ENCODE assay signal across 8 cellular contexts in genomic region chr17:82647593-82648164, GRCh38. TPM values are rescaled to one million over a fixed set of nuclear protein-coding genes. Genes with fewer than 3 reads are reported as not detected.
DNase-seq lines count a peak whose midpoint lies in the region; ATAC-seq and TF ChIP-seq lines count a peak whose summit lies in the region.

No MANE protein-coding gene starts in this region.

- peaks cover 24% of the 10 kb centered on the region for H3K4me1 Mint-ChIP-seq in activated CD4-positive, alpha-beta T cell treated with anti-CD3 and anti-CD28 coated beads for 36 hours
- peaks cover 13% of the 10 kb centered on the region for H3K4me1 Mint-ChIP-seq in mesothelial cell of epicardium

- TF ChIP-seq CTCF in AG04450 (IDR thresholded peaks at IDR 0.05; ENCODE audit: low read depth, low read length) (peak; percentile 16; the same call in 1 of the 2 replicates), mesothelial cell of epicardium (IDR thresholded peaks at IDR 0.05; ENCODE audit: unreplicated experiment) (no peak)

- H3K27ac Mint-ChIP-seq in activated CD4-positive, alpha-beta T cell treated with anti-CD3 and anti-CD28 coated beads for 36 hours = peak overlapping the region; percentile 65
- peak overlapping the region; percentile 90 for H3K27ac Mint-ChIP-seq in mesothelial cell of epicardium

- no peaks in the 10 kb centered on the region for H3K9me3 ChIP-seq in AG04450 (ENCODE audit: control insufficient read depth, insufficient read depth, low read length)

- DNase-seq in AG04450 (ENCODE audit: low read depth, low spot score) = no peak
- peak; percentile 23 for DNase-seq in GM19240 (ENCODE audit: insufficient read length, low spot score)
- peak; percentile 67 for DNase-seq in activated CD4-positive, alpha-beta T cell treated with anti-CD3 and anti-CD28 coated beads for 36 hours
- peak; percentile 36 for DNase-seq in dermis blood vessel endothelial cell
- DNase-seq in mesothelial cell of epicardium (ENCODE audit: low spot score in 2 of 2, unreplicated experiment in 2 of 2) = peak in 1 of 2 experiments; percentile 54
- DNase-seq in stimulated activated CD8-positive, alpha-beta memory T cell treated with anti-CD3 and anti-CD28 coated beads, Interleukin-7, amount 100 ng/mL, for 48 hours (ENCODE audit: extremely low read depth in 1 of 2, low read depth in 1 of 2) = peak; percentile 17 to 24

- no peaks in the 10 kb centered on the region for H3K27me3 ChIP-seq in AG04450 (ENCODE audit: control insufficient read depth, insufficient read depth, low read length)

- CTCF ChIA-PET in AG04450 (lab: Charles Lee) = no interaction called here
- CTCF ChIA-PET in activated CD4-positive, alpha-beta T cell treated with anti-CD3 and anti-CD28 coated beads for 36 hours (lab: Charles Lee) = interaction anchor here (0.6 kb wide), 1 partner anchor 152 kb away, joined by 3 read pairs; no protein-coding TSS in a partner anchor

- H3K4me3 Mint-ChIP-seq in activated CD4-positive, alpha-beta T cell treated with anti-CD3 and anti-CD28 coated beads for 36 hours = peak overlapping the region; percentile 82
- peak overlapping the region; percentile 88 for H3K4me3 Mint-ChIP-seq in mesothelial cell of epicardium

- intact Hi-C loops in activated CD4-positive, alpha-beta T cell treated with anti-CD3 and anti-CD28 coated beads for 36 hours (cut with DNase I, micrococcal nuclease) = loop anchor here (1.0 to 5.0 kb wide), 14 partner anchors 51 to 625 kb away; partner anchors contain the start of genes FN3KRP (in 2 of the 2), RAB40B (in 2 of the 2), CENPX (in 1 of the 2) and CYBC1 (in 1 of the 2)

- no peaks in the 10 kb centered on the region for H3K27me3 Mint-ChIP-seq in activated CD4-positive, alpha-beta T cell treated with anti-CD3 and anti-CD28 coated beads for 36 hours
- H3K27me3 Mint-ChIP-seq in mesothelial cell of epicardium (ENCODE audit: low read depth) = no peaks in the 10 kb centered on the region

- POLR2A ChIA-PET in AG04450 (lab: Yijun Ruan, JAX) = no interaction called here
- POLR2A ChIA-PET in activated CD4-positive, alpha-beta T cell treated with anti-CD3 and anti-CD28 coated beads for 36 hours (lab: Charles Lee) = no interaction called here

- peak overlapping the region; percentile 89 for H3K27ac ChIP-seq in AG04450 (ENCODE audit: low read depth, low read length)

- H3K4me3 ChIP-seq in AG04450 (ENCODE audit: low read depth, low read length) = peak overlapping the region; percentile 89

- no peaks in the 10 kb centered on the region for H3K9me3 Mint-ChIP-seq in activated CD4-positive, alpha-beta T cell treated with anti-CD3 and anti-CD28 coated beads for 36 hours (ENCODE audit: low read depth)
- H3K9me3 Mint-ChIP-seq in mesothelial cell of epicardium = no peaks in the 10 kb centered on the region

- peaks cover 30% of the 10 kb centered on the region for H3K36me3 Mint-ChIP-seq in activated CD4-positive, alpha-beta T cell treated with anti-CD3 and anti-CD28 coated beads for 36 hours (ENCODE audit: low read depth)
- peaks cover 13% of the 10 kb centered on the region for H3K36me3 Mint-ChIP-seq in mesothelial cell of epicardium

- ATAC-seq in HG03439 (IDR thresholded peaks at IDR 0.05; ENCODE audit: unreplicated experiment) = peak; percentile 31
- ATAC-seq in activated CD4-positive, alpha-beta T cell treated with anti-CD3 and anti-CD28 coated beads for 36 hours = peak; percentile 16
- ATAC-seq in GM18519 (IDR thresholded peaks at IDR 0.05; ENCODE audit: low FRiP score, unreplicated experiment) = no peak

RNA-seq across cellular contexts. Expression of gene WDR45B, which starts 0.6 kb away (rescaled TPM):
- 105 and 108 TPM in 2 replicates for polyA plus RNA-seq in AG04450 (2011; rRNA removed)
- polyA minus RNA-seq in AG04450 (2011; rRNA and poly(A)+ RNA removed) = 43.0 and 51.4 TPM in 2 replicates
- 10 to 100 TPM; 74.1 to 74.8 TPM for total RNA-seq in activated CD4-positive, alpha-beta T cell treated with anti-CD3 and anti-CD28 coated beads for 36 hours
- total RNA-seq in dermis blood vessel endothelial cell (61.4 and 91.0 TPM in 2 replicates), mesothelial cell of epicardium (90.2 to 93.3 TPM (median 92.3 TPM) in 3 replicates)

RNA-seq across cellular contexts. Expression of gene RAB40B, which starts 50.8 kb away (rescaled TPM):
- polyA plus RNA-seq in AG04450 (2011; rRNA removed) = 5.4 and 7.2 TPM in 2 replicates
- polyA minus RNA-seq in AG04450 (2011; rRNA and poly(A)+ RNA removed) = 1.2 and 3.1 TPM in 2 replicates
- 1 to 10 TPM; 3.2 to 4.1 TPM for total RNA-seq in activated CD4-positive, alpha-beta T cell treated with anti-CD3 and anti-CD28 coated beads for 36 hours
- total RNA-seq in dermis blood vessel endothelial cell (5.8 and 8.9 TPM in 2 replicates), mesothelial cell of epicardium (25.0 to 26.5 TPM (median 25.5 TPM) in 3 replicates)
